8 cellular contexts compared by ENCODE assay signal in the genomic region with DNA sequence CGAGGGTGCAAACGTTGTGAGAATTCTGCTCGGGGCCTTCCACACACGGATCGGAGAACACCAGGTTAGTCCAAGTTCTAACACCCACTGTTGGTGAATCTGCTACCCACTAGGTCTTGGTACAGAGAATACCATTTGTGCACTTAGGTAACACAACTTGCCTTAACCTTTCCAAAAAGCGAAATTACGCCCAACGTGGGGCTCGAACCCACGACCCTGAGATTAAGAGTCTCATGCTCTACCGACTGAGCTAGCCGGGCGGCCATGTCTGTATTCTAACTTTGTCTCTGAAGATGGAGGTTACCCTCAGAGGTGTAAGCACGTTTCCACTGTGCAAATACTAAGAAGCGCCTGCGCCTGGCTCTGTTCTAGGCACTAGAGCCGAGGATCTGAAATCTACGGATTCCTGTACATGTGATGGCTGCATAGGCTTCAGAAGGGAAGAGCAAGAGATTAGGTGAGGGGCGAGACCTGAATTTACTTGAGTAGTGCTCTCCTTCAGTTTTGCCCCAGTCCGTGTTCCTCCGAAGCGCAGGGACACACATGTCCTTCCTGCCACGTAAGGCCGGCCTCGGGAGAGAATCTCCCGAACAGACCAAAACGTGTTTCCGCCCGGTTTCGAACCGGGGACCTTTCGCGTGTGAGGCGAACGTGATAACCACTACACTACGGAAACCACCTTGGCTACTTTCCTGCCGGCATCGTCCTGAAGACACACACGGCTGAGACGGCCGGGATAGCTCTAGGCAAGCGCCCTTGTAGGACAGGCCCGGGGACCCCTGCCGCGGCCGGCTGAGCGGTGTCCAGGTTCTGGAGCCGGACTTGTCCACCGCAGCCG. TPM values are rescaled to one million over a fixed set of nuclear protein-coding genes. Genes with fewer than 3 reads are reported as not detected.
DNase-seq lines count a peak whose midpoint lies in the region; ATAC-seq and TF ChIP-seq lines count a peak whose summit lies in the region.

No MANE protein-coding gene starts in this region.

- POLR2A ChIA-PET in HEK293 (lab: Yijun Ruan, JAX) = interaction anchor here (0.9 to 2.6 kb wide), 8 partner anchors 13 to 37 kb away, joined by 3 to 39 read pairs (median 6); a partner anchor contains a TSS

- H3K9me2 ChIP-seq in OCI-LY1 (ENCODE audit: low read depth, low read length) = no peaks in the 10 kb centered on the region

- H4K20me1 ChIP-seq in OCI-LY1 (ENCODE audit: insufficient read depth, low read length) = no peaks in the 10 kb centered on the region

- no peaks in the 10 kb centered on the region for H3K79me2 ChIP-seq in OCI-LY1 (ENCODE audit: insufficient read depth, low read length)

- no peaks in the 10 kb centered on the region for H3K9me3 Mint-ChIP-seq in activated naive CD4-positive, alpha-beta T cell treated with anti-CD3 and anti-CD28 coated beads, Interleukin-2, amount 50 U/mL, for 24 hours

- H2AFZ ChIP-seq in OCI-LY1 (ENCODE audit: low read length) = no peak overlapping the region

- peak overlapping the region; percentile 91 for H3K4me3 Mint-ChIP-seq in activated naive CD4-positive, alpha-beta T cell treated with anti-CD3 and anti-CD28 coated beads, Interleukin-2, amount 50 U/mL, for 24 hours

- H3F3A ChIP-seq in OCI-LY1 (ENCODE audit: insufficient read depth, low read length) = 0 out of 2 replicates have a peak, but pooled peaks cover 12% of the 10 kb centered on the region

- H3K4me2 ChIP-seq in OCI-LY1 (ENCODE audit: low read length) = peak overlapping the region; percentile 92

- H3K4me1 ChIP-seq in HEK293 (ENCODE audit: control insufficient read depth, insufficient read depth, low read length) (no peaks in the 10 kb centered on the region), OCI-LY1 (ENCODE audit: insufficient read depth, low read length, severe bottlenecking) (peaks cover 48% of the 10 kb centered on the region), heart right ventricle (peaks cover under 1 to 54% (median 18%) of the 10 kb centered on the region in 9 donors), rectal smooth muscle tissue (ENCODE audit: control insufficient read depth, insufficient read depth, low read length) (no peaks in the 10 kb centered on the region)

- peak overlapping the region; percentile 85 for H3K27ac ChIP-seq in HEK293 (ENCODE audit: extremely low read depth, low read depth, low read length)
- peak overlapping the region; percentile 96 for H3K27ac ChIP-seq in OCI-LY1 (ENCODE audit: low read depth, low read length, poor library complexity, severe bottlenecking)
- H3K27ac ChIP-seq in heart right ventricle = peak overlapping the region; percentile 84 to 99 (median 96)
- peak overlapping the region; percentile 88 for H3K27ac ChIP-seq in rectal smooth muscle tissue (ENCODE audit: low read depth, low read length)

- H3K27me3 ChIP-seq in OCI-LY1 (ENCODE audit: insufficient read depth, low read length) (no peaks in the 10 kb centered on the region), heart right ventricle (peaks cover 0 to 7% (median 0%) of the 10 kb centered on the region in 7 donors), rectal smooth muscle tissue (ENCODE audit: control insufficient read depth, insufficient read depth, low read length) (no peaks in the 10 kb centered on the region)

- no peak for TF ChIP-seq CTCF in HEK293 (tag by site-specific recombination; IDR thresholded peaks at IDR 0.05)
- 0 out of 2 replicates have a peak, but pooled peaks have one; percentile 3 for TF ChIP-seq CTCF in OCI-LY1 (IDR thresholded peaks at IDR 0.05; ENCODE audit: low read length)
- no peak for TF ChIP-seq CTCF in heart right ventricle (IDR thresholded peaks at IDR 0.05)

- peak overlapping the region; percentile 92 for H3K4me3 ChIP-seq in HEK293 (ENCODE audit: low read depth, low read length)
- H3K4me3 ChIP-seq in OCI-LY1 (ENCODE audit: low read depth, low read length, poor library complexity, severe bottlenecking) = peak overlapping the region; percentile 67
- H3K4me3 ChIP-seq in heart right ventricle = peak overlapping the region; percentile 32 to 96 (median 78)
- H3K4me3 ChIP-seq in rectal smooth muscle tissue (ENCODE audit: low read length) = peak overlapping the region; percentile 86

- ATAC-seq in heart right ventricle = peak; percentile 57 to 81 (median 72)

- peaks cover 0 to 20% of the 10 kb centered on the region in 2 experiments; a peak in 2 of 3 replicates for H3K36me3 ChIP-seq in HEK293 (ENCODE audit: control insufficient read depth in 2 of 2, insufficient read depth in 1 of 2, low read length in 2 of 2)
- peaks cover 8% of the 10 kb centered on the region; the same call in 1 of the 2 replicates for H3K36me3 ChIP-seq in OCI-LY1 (ENCODE audit: insufficient read depth, low read length)
- peaks cover 0 to 7% (median 0%) of the 10 kb centered on the region in 9 donors for H3K36me3 ChIP-seq in heart right ventricle
- H3K36me3 ChIP-seq in rectal smooth muscle tissue (ENCODE audit: control insufficient read depth, insufficient read depth, low read length) = no peaks in the 10 kb centered on the region

- CTCF ChIA-PET in HEK293 (lab: Yijun Ruan, JAX) = interaction anchor here (0.6 to 1.4 kb wide), 5 partner anchors 14 to 50 kb away, joined by 3 to 4 read pairs (median 3); no protein-coding TSS in a partner anchor

- peaks cover 56% of the 10 kb centered on the region for H3K4me1 Mint-ChIP-seq in activated naive CD4-positive, alpha-beta T cell treated with anti-CD3 and anti-CD28 coated beads, Interleukin-2, amount 50 U/mL, for 24 hours

- intact Hi-C loops in heart right ventricle (cut with DNase I) = loop anchor here in 7 of 10 donors (1.0 to 2.0 kb wide), 6 partner anchors 15 to 39 kb away; a partner anchor contains a TSS

- no peaks in the 10 kb centered on the region for H3K36me3 Mint-ChIP-seq in activated naive CD4-positive, alpha-beta T cell treated with anti-CD3 and anti-CD28 coated beads, Interleukin-2, amount 50 U/mL, for 24 hours

- DNase-seq in ELF-1 (ENCODE audit: low read depth, low spot score) (peak; percentile 99), heart right ventricle (peak; percentile 91 to 94), NCI-H526 treated with DMSO at 0.1 percent for 48 hours (lab: John Stamatoyannopoulos, UW) (no peak), NCI-H1092 treated with DMSO at 0.1 percent for 48 hours (lab: John Stamatoyannopoulos, UW) (no peak)

- WGBS in heart right ventricle, 2 donors = 4 to 7% methylated on average over 50 of the region's 50 CpGs

- peak overlapping the region; percentile 82 for H3K9ac ChIP-seq in OCI-LY1 (ENCODE audit: low read length)
- peak overlapping the region; percentile 77 for H3K9ac ChIP-seq in rectal smooth muscle tissue (ENCODE audit: low read length)

- H3K9me3 ChIP-seq in HEK293 (ENCODE audit: control insufficient read depth, insufficient read depth, low read depth, low read length) (no peaks in the 10 kb centered on the region), OCI-LY1 (ENCODE audit: low read length) (no peaks in the 10 kb centered on the region), heart right ventricle (no peaks in the 10 kb centered on the region)

- peak overlapping the region; percentile 100 for H3K27ac Mint-ChIP-seq in activated naive CD4-positive, alpha-beta T cell treated with anti-CD3 and anti-CD28 coated beads, Interleukin-2, amount 50 U/mL, for 24 hours

- H3K27me3 Mint-ChIP-seq in activated naive CD4-positive, alpha-beta T cell treated with anti-CD3 and anti-CD28 coated beads, Interleukin-2, amount 50 U/mL, for 24 hours = peaks cover 2% of the 10 kb centered on the region

TF ChIP-seq in HEK293, 187 proteins besides CTCF, POLR2A, EP300 and RAD21 (continues in another document):
- TF ChIP-seq KLF1 (tag by site-specific recombination; IDR thresholded peaks at IDR 0.05) (no peak), ZNF776 (tag by site-specific recombination; IDR thresholded peaks at IDR 0.05; ENCODE audit: borderline replicate concordance) (no peak), ZNF354C (tag by site-specific recombination; IDR thresholded peaks at IDR 0.05; ENCODE audit: borderline replicate concordance, low read depth) (no peak), ZSCAN16 (tag by site-specific recombination; IDR thresholded peaks at IDR 0.05) (0 out of 2 replicates have a peak, but pooled peaks have one; percentile 27), ZNF2 (tag by site-specific recombination; IDR thresholded peaks at IDR 0.05) (peak; percentile 75), SCRT1 (tag by site-specific recombination; IDR thresholded peaks at IDR 0.05; ENCODE audit: borderline replicate concordance) (peak; percentile 64; the same call in 1 of the 2 replicates), ZNF514 (tag by site-specific recombination; IDR thresholded peaks at IDR 0.05) (no peak), ZNF48 (tag by site-specific recombination; IDR thresholded peaks at IDR 0.05) (no peak), ZFHX2 (tag by site-specific recombination; conservative IDR thresholded peaks at IDR 0.05) (peak; percentile 45; the same call in 1 of the 2 replicates), OVOL3 (tag by site-specific recombination; IDR thresholded peaks at IDR 0.05) (peak; percentile 80; the same call in 1 of the 2 replicates), ZNF791 (tag by site-specific recombination; IDR thresholded peaks at IDR 0.05) (no peak), KLF9 (tag by site-specific recombination; IDR thresholded peaks at IDR 0.05; ENCODE audit: low read depth) (no peak), GLIS1 (tag by site-specific recombination; IDR thresholded peaks at IDR 0.05) (peak; percentile 45), ZNF664 (tag by site-specific recombination; IDR thresholded peaks at IDR 0.05) (peak; percentile 33; the same call in 1 of the 2 replicates), ZBTB20 (tag by site-specific recombination; IDR thresholded peaks at IDR 0.05) (peak; percentile 96)
- TF ChIP-seq, protein P1, sequence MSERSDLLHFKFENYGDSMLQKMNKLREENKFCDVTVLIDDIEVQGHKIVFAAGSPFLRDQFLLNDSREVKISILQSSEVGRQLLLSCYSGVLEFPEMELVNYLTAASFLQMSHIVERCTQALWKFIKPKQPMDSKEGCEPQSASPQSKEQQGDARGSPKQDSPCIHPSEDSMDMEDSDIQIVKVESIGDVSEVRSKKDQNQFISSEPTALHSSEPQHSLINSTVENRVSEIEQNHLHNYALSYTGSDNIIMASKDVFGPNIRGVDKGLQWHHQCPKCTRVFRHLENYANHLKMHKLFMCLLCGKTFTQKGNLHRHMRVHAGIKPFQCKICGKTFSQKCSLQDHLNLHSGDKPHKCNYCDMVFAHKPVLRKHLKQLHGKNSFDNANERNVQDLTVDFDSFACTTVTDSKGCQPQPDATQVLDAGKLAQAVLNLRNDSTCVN (tag by site-specific recombination; optimal IDR thresholded peaks at IDR 0.05) = peak; percentile 46

RNA-seq across cellular contexts. Expression of a gene that starts 1.1 kb away (rescaled TPM):
- 10 to 100 TPM; 17.3 to 28.2 (median 26.0) TPM for total RNA-seq in heart right ventricle
- 10 to 100 TPM; 12.1 to 20.5 TPM for polyA plus RNA-seq in heart right ventricle

RNA-seq across cellular contexts. Expression of a gene that starts 17.0 kb away (rescaled TPM):
- total RNA-seq in heart right ventricle = 1 to 10 TPM; 4.4 to 9.5 (median 6.0) TPM
- polyA plus RNA-seq in heart right ventricle = 10 to 100 TPM in 1 of 2 donors, 1 to 10 TPM in 1; 3.9 to 30.8 TPM

RNA-seq across cellular contexts. Expression of a gene that starts 21.7 kb away (rescaled TPM):
- total RNA-seq in heart right ventricle = 100 to 1,000 TPM; 581 to 916 (median 631) TPM
- 1,000 to 10,000 TPM; 1,025 to 2,221 TPM for polyA plus RNA-seq in heart right ventricle

RNA-seq across cellular contexts. Expression of a gene that starts 38.9 kb away (rescaled TPM):
- 10 to 100 TPM in 1 of 10 donors, 1 to 10 TPM in 9; 5.5 to 15.8 (median 7.5) TPM for total RNA-seq in heart right ventricle
- polyA plus RNA-seq in heart right ventricle = 10 to 100 TPM in 1 of 2 donors, 1 to 10 TPM in 1; 4.1 to 27.1 TPM

Comparison
In these comparisons a context has a peak if more than half of its experiments do, and no peak if none do; other contexts are left out.
1. DNase-seq: peak in ELF-1 (single experiment) and heart right ventricle (2 of 2); none in NCI-H526 treated with DMSO at 0.1 percent for 48 hours (single experiment) and NCI-H1092 treated with DMSO at 0.1 percent for 48 hours (single experiment).
2. Peak in every context shown above with its lines, with median percentiles within 50 percentile points of each other: H3K27ac ChIP-seq and H3K4me3 ChIP-seq.